ENCODE assay signal across 15 cellular contexts in genomic region chr6:17474289-17474688, GRCh38.
"Had no signal": no experiment of that assay in that cellular context is flagged by ENCODE, and none has a peak within 500 bp of the region (broad histone marks: within the 10 kb centered on the region; RNA-seq: fewer than 3 reads in every experiment).

No MANE protein-coding gene starts in this region.

- H3K9ac ChIP-seq: parathyroid adenoma had no signal

- ATAC-seq: activated CD4-positive, alpha-beta T cell treated with anti-CD3 and anti-CD28 coated beads for 36 hours; naive thymus-derived CD8-positive, alpha-beta T cell; stimulated activated naive CD8-positive, alpha-beta T cell treated with anti-CD3 and anti-CD28 coated beads, Interleukin-15, Interleukin-2, amounts not matched to agents 100 U/mL and 50 U/mL, for 24 hours; WTC11 had no signal

- H2AFZ ChIP-seq: parathyroid adenoma had no signal

- H3K27ac ChIP-seq: neutrophil, parathyroid adenoma, skin epidermis, suprapubic skin, upper lobe of left lung had no signal

- H3K27me3 ChIP-seq: neutrophil, suprapubic skin, upper lobe of left lung had no signal

- H3K4me3 ChIP-seq: skin epidermis, suprapubic skin, upper lobe of left lung had no signal

- DNase-seq: activated CD4-positive, alpha-beta T cell treated with anti-CD3 and anti-CD28 coated beads for 36 hours; activated CD4-positive, alpha-beta T cell treated with anti-CD3 and anti-CD28 coated beads, Interleukin-2, amount 50 U/mL, for 48 hours; activated naive CD4-positive, alpha-beta T cell treated with Interleukin-2 at 50 U/mL for 16 hours; activated naive CD8-positive, alpha-beta T cell treated with anti-CD3 and anti-CD28 coated beads, Interleukin-2, amount 10 ng/mL, durations not matched to agents 7 days and 5 days; amygdala; central memory CD4-positive, alpha-beta T cell; naive thymus-derived CD8-positive, alpha-beta T cell; retina; stimulated activated naive CD8-positive, alpha-beta T cell treated with anti-CD3 and anti-CD28 coated beads, Interleukin-15, Interleukin-2, amounts not matched to agents 100 U/mL and 50 U/mL, for 24 hours; upper lobe of left lung had no signal

- H3K9me3 ChIP-seq: neutrophil, suprapubic skin, upper lobe of left lung had no signal

- H3K36me3 ChIP-seq: neutrophil, suprapubic skin, upper lobe of left lung had no signal
